Comparison of ENCODE assay signal across 8 cellular contexts in genomic region chr4:145178740-145179139, GRCh38. TPM values are rescaled to one million over a fixed set of nuclear protein-coding genes. Genes with fewer than 3 reads are reported as not detected.
DNase-seq lines count a peak whose midpoint lies in the region; ATAC-seq, FAIRE-seq and TF ChIP-seq lines count a peak whose summit lies in the region.

No MANE protein-coding gene starts in this region.

- no peak overlapping the region for H2AFZ ChIP-seq in HepG2 (ENCODE audit: low read length)

- no peak for TF ChIP-seq EP300 in HepG2 (IDR thresholded peaks at IDR 0.05; ENCODE audit: low read depth in 2 of 2, low read length in 2 of 2)
- TF ChIP-seq EP300 in HepG2 (CRISPR knock-in tag; IDR thresholded peaks at IDR 0.05; ENCODE audit: borderline replicate concordance), result no peak
- no peak for TF ChIP-seq EP300 in transverse colon (IDR thresholded peaks at IDR 0.05; ENCODE audit: low read depth)

- H3K27ac ChIP-seq in ascending aorta, result peak overlapping the region; percentile 94 to 99
- peak overlapping the region; percentile 92 for H3K27ac ChIP-seq in HepG2 (ENCODE audit: extremely low read length, insufficient read depth, low read length)
- peak overlapping the region; percentile 97 to 100 (median 99) for H3K27ac ChIP-seq in transverse colon

- in situ Hi-C loops in HepG2 (cut with HindIII; ENCODE audit: extremely low pct_ligation_motif_present, low pct_unique_long_range_greater_than_20kb), result no loop called here
- in situ Hi-C loops in transverse colon (cut with MboI; ENCODE audit: low pct_ligation_motif_present in 1 of 4, low pct_unique_long_range_greater_than_20kb in 1 of 4, low sequenced_read_pairs in 3 of 4), result no loop called here

- H3K4me3 ChIP-seq in ascending aorta (peak overlapping the region; percentile 91 to 93), HepG2 (replicated peaks in 1 of 3; ENCODE audit: insufficient read depth in 1 of 3, low read depth in 2 of 3, low read length in 3 of 3) (peak overlapping the region; percentile 75 to 84 (median 78)), transverse colon (peak overlapping the region; percentile 73 to 98 (median 90))

- whole genome bisulfite sequencing in HepG2 (ENCODE audit: low lambda C conversion rate), result under 1% methylated on average over 4 of the region's 4 CpGs
- WGBS in transverse colon (ENCODE audit: low coverage in 1 of 2), 2 donors, result 0 to 1% methylated on average over 4 of the region's 4 CpGs

- BruUV-seq in HepG2 (replicated peaks; lab: Mats Ljungman, UMichigan), result no TSS peak

- no peak for TF ChIP-seq RAD21 in HepG2 (CRISPR knock-in tag; IDR thresholded peaks at IDR 0.05)

- H3K9me3 ChIP-seq in ascending aorta (no peaks in the 10 kb centered on the region), HepG2 (ENCODE audit: low read length) (no peaks in the 10 kb centered on the region), transverse colon (no peaks in the 10 kb centered on the region)

- CTCF ChIA-PET in HepG2 (lab: Yijun Ruan, JAX; ENCODE audit: low intra/inter-chr PET ratio, low total read pairs), result no interaction called here

- TF ChIP-seq CTCF in ascending aorta (IDR thresholded peaks at IDR 0.05) (no peak), HepG2 (CRISPR knock-in tag; IDR thresholded peaks at IDR 0.05) (no peak), transverse colon (IDR thresholded peaks at IDR 0.05) (no peak)

- H4K20me1 ChIP-seq in HepG2 (ENCODE audit: insufficient read depth, low read length), result peaks cover 20% of the 10 kb centered on the region

- TF ChIP-seq POLR2A in HepG2 (IDR thresholded peaks at IDR 0.05; ENCODE audit: insufficient read depth in 1 of 2, low read depth in 2 of 2, low read length in 2 of 2), result peak in 1 of 2 experiments; percentile 12; a peak in 1 of 4 replicates
- no peak for TF ChIP-seq POLR2A in transverse colon (IDR thresholded peaks at IDR 0.05)

- intact Hi-C loops in ascending aorta (cut with DNase I), result no loop called here
- intact Hi-C loops in HepG2 (cut with micrococcal nuclease; ENCODE audit: unreplicated experiment), result loop anchor here (2.0 kb wide), 1 partner anchor 80 kb away; the partner anchor contains the start of genes ABCE1 and ANAPC10
- intact Hi-C loops in transverse colon (cut with DNase I; ENCODE audit: low total_unique reads), result no loop called here

- no peak for ATAC-seq in HepG2

- DNase-seq in stimulated activated CD4-positive, alpha-beta T cell treated with anti-CD3 and anti-CD28 coated beads, Interleukin-2, amount 100 ng/mL, for 24 hours, result peak; percentile 17 to 32
- DNase-seq in stimulated activated CD4-positive, alpha-beta T cell treated with anti-CD3 and anti-CD28 coated beads, Interleukin-1b, Interleukin-23, amount 100 ng/mL, for 48 hours, result no peak
- DNase-seq in ascending aorta (ENCODE audit: low spot score in 2 of 2) (no peak), HepG2 (ENCODE audit: low spot score) (no peak), transverse colon (no peak), kidney glomerular epithelial cell (lab: John Stamatoyannopoulos, UW) (no peak), RCC 7860 (ENCODE audit: low spot score) (no peak), MV-4-11 (lab: John Stamatoyannopoulos, UW) (no peak)

- H3K4me2 ChIP-seq in HepG2 (ENCODE audit: low read depth, low read length), result peak overlapping the region; percentile 99

- H3K4me1 ChIP-seq in ascending aorta (peaks cover 0 to 15% of the 10 kb centered on the region in 2 donors), HepG2 (ENCODE audit: insufficient read depth, low read length) (peaks cover 31% of the 10 kb centered on the region), transverse colon (peaks cover 13 to 44% (median 35%) of the 10 kb centered on the region in 4 donors)

- H3K27me3 ChIP-seq in ascending aorta, result no peaks in the 10 kb centered on the region
- H3K27me3 ChIP-seq in HepG2 (ENCODE audit: control insufficient read depth in 1 of 2, insufficient read depth in 2 of 2, low read length in 2 of 2), result peaks cover 0 to 4% of the 10 kb centered on the region in 2 experiments; a peak in 1 of 5 replicates
- no peaks in the 10 kb centered on the region for H3K27me3 ChIP-seq in transverse colon

- H3K36me3 ChIP-seq in ascending aorta (no peaks in the 10 kb centered on the region), HepG2 (replicated peaks in 1 of 2; ENCODE audit: control insufficient read depth in 1 of 2, insufficient read depth in 2 of 2, low read length in 2 of 2) (peaks cover 0 to 17% of the 10 kb centered on the region in 2 experiments; a peak in 1 of 5 replicates), transverse colon (no peaks in the 10 kb centered on the region)

- POLR2A ChIA-PET in HepG2 (lab: Yijun Ruan, JAX), result interaction anchor here (1.2 to 1.4 kb wide), 2 partner anchors 81 kb away, joined by 5 to 8 read pairs; partner anchors contain the start of genes ABCE1 and ANAPC10

- H3K79me2 ChIP-seq in HepG2 (ENCODE audit: insufficient read depth, low read length), result peaks cover 56% of the 10 kb centered on the region

- FAIRE-seq in HepG2 (lab: Jason Lieb, UNC) (no peak), RCC 7860 (lab: Jason Lieb, UNC) (no peak)

- H3K9ac ChIP-seq in HepG2 (ENCODE audit: insufficient read depth, low read depth, low read length), result peak overlapping the region; percentile 87

TF ChIP-seq in HepG2, 621 proteins besides CTCF, POLR2A, EP300 and RAD21 (continues in another document):
- TF ChIP-seq ZNF512B (CRISPR knock-in tag; IDR thresholded peaks at IDR 0.05; ENCODE audit: borderline replicate concordance), result no peak
- TF ChIP-seq IRF1 (CRISPR knock-in tag; IDR thresholded peaks at IDR 0.05; ENCODE audit: low read depth), result no peak
- no peak for TF ChIP-seq ZNF788 (CRISPR knock-in tag; IDR thresholded peaks at IDR 0.05; ENCODE audit: borderline replicate concordance)
- no peak for TF ChIP-seq CENPBD1 (CRISPR knock-in tag; IDR thresholded peaks at IDR 0.05; ENCODE audit: borderline replicate concordance, low read depth)

RNA-seq across cellular contexts. Expression of gene OTUD4, which starts 1.6 kb away (rescaled TPM):
- total RNA-seq in ascending aorta (81.4 TPM), HepG2 (2016; rRNA removed; fragmentation: Illumina TruSeq; extraction: Trizol) (16.1 and 21.1 TPM in 2 replicates), transverse colon (10 to 100 TPM; 10.5 to 46.0 (median 27.6) TPM)
- total RNA-seq in HepG2 (2016; cell fraction: cytosol; rRNA removed; fragmentation: Illumina TruSeq; extraction: Trizol; ENCODE audit: low read depth), result 5.8 and 7.3 TPM in 2 replicates
- 15.5 and 21.2 TPM in 2 replicates for total RNA-seq in HepG2 (2016; cell fraction: insoluble cytoplasmic fraction; rRNA removed; fragmentation: Illumina TruSeq; extraction: Trizol)
- total RNA-seq in HepG2 (2016; cell fraction: membrane; rRNA removed; fragmentation: Illumina TruSeq; extraction: Trizol), result 7.7 and 9.2 TPM in 2 replicates
- 36.4 and 37.2 TPM in 2 replicates for total RNA-seq in HepG2 (2016; cell fraction: nucleus; rRNA removed; fragmentation: Illumina TruSeq; extraction: Trizol)
- 14.7 and 18.0 TPM in 2 replicates for polyA plus RNA-seq in HepG2 (2011; rRNA removed)
- 7.3 and 11.8 TPM in 2 replicates for polyA plus RNA-seq in HepG2 (2011; cell fraction: cytosol; rRNA removed)
- polyA plus RNA-seq in HepG2 (2011; cell fraction: nucleus; rRNA removed), result 14.7 and 19.7 TPM in 2 replicates
- 17.3 and 19.5 TPM in 2 replicates for polyA plus RNA-seq in HepG2 (2012)
- polyA plus RNA-seq in HepG2 (2016; cell fraction: cytosol; fragmentation: Illumina TruSeq; extraction: Trizol; ENCODE audit: low read depth), result 0.61 and 0.79 TPM in 2 replicates
- 20.7 and 21.3 TPM in 2 replicates for polyA plus RNA-seq in HepG2 (2016; cell fraction: insoluble cytoplasmic fraction; fragmentation: Illumina TruSeq; extraction: Trizol; ENCODE audit: low read depth)
- 2.2 and 2.9 TPM in 2 replicates for polyA plus RNA-seq in HepG2 (2016; cell fraction: membrane; fragmentation: Illumina TruSeq; extraction: Trizol; ENCODE audit: low read depth)
- 31.2 and 36.5 TPM in 2 replicates for polyA plus RNA-seq in HepG2 (2016; cell fraction: nucleus; fragmentation: Illumina TruSeq; extraction: Trizol; ENCODE audit: insufficient read depth, low read depth)
- polyA minus RNA-seq in HepG2 (2011; rRNA and poly(A)+ RNA removed; ENCODE audit: low replicate concordance), result 28.1 and 29.5 TPM in 2 replicates
- 23.0 and 27.3 TPM in 2 replicates for polyA minus RNA-seq in HepG2 (2011; cell fraction: cytosol; rRNA and poly(A)+ RNA removed)
- 64.8 and 79.4 TPM in 2 replicates for polyA minus RNA-seq in HepG2 (2011; cell fraction: nucleus; rRNA and poly(A)+ RNA removed)

Comparison
In these comparisons a context has a peak if more than half of its experiments do, and no peak if none do; other contexts are left out.
1. DNase-seq: peak in stimulated activated CD4-positive, alpha-beta T cell treated with anti-CD3 and anti-CD28 coated beads, Interleukin-2, amount 100 ng/mL, for 24 hours (2 of 2); none in stimulated activated CD4-positive, alpha-beta T cell treated with anti-CD3 and anti-CD28 coated beads, Interleukin-1b, Interleukin-23, amount 100 ng/mL, for 48 hours (single experiment), ascending aorta (0 of 2), HepG2 (single experiment), transverse colon (single experiment), kidney glomerular epithelial cell (single experiment), RCC 7860 (single experiment) and MV-4-11 (single experiment).
2. Peak in every context shown above with its lines, with median percentiles within 50 percentile points of each other: H3K27ac ChIP-seq and H3K4me3 ChIP-seq.